Comparison of ENCODE assay signal across 1 cellular context in genomic region chr21:15788847-15789548, GRCh38.
TF ChIP-seq lines count a peak whose summit lies in the region.

No MANE protein-coding gene starts in this region.

TF ChIP-seq in HepG2, 621 proteins besides CTCF, POLR2A, EP300 and RAD21:
- TF ChIP-seq GLMP (CRISPR knock-in tag; IDR thresholded peaks at IDR 0.05; ENCODE audit: borderline replicate concordance) (no peak), TEAD2 (CRISPR knock-in tag; IDR thresholded peaks at IDR 0.05) (no peak), TFDP2 (CRISPR knock-in tag; IDR thresholded peaks at IDR 0.05) (no peak), ZBED4 (CRISPR knock-in tag; IDR thresholded peaks at IDR 0.05; ENCODE audit: borderline replicate concordance) (no peak), FUBP1 (CRISPR knock-in tag; IDR thresholded peaks at IDR 0.05; ENCODE audit: borderline replicate concordance) (no peak), ELF4 (CRISPR knock-in tag; IDR thresholded peaks at IDR 0.05; ENCODE audit: borderline replicate concordance) (no peak), SNRNP70 (IDR thresholded peaks at IDR 0.05; ENCODE audit: low read depth, low read length) (no peak), MXD3 (CRISPR knock-in tag; IDR thresholded peaks at IDR 0.05) (no peak), ZNF788 (CRISPR knock-in tag; IDR thresholded peaks at IDR 0.05; ENCODE audit: borderline replicate concordance) (no peak), ZNF547 (CRISPR knock-in tag; IDR thresholded peaks at IDR 0.05) (no peak)
